ENCODE assay signal across 24 cellular contexts in the genomic region with DNA sequence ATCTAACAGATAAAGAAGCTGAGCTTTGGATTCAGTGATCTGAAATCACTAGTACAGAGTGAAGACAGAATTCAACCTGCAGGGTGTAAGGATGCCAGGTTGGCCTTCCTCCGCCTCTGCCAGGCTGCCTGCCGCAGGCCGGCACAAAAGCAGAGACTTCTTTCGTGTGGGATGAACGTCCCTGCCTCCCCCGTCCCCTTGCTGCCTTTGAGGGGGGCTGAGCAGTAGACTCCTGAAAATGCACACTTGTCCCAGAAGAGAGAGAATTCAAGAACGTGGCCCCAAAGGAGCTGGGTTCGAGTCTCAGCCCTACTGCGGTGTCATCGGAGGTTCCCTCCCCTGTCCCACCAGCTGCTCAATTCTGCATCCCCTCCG.
DNase-seq lines count a peak whose midpoint lies in the region; ATAC-seq, FAIRE-seq and TF ChIP-seq lines count a peak whose summit lies in the region.
"Had no signal": no experiment of that assay in that cellular context is flagged by ENCODE, and none has a peak within 500 bp of the region (broad histone marks: within the 10 kb centered on the region; RNA-seq: fewer than 3 reads in every experiment).

No MANE protein-coding gene starts in this region.

- H3K4me1 Mint-ChIP-seq in activated CD4-positive, alpha-beta T cell treated with anti-CD3 and anti-CD28 coated beads for 36 hours = peaks cover 10% of the 10 kb centered on the region
- peaks cover 21% of the 10 kb centered on the region for H3K4me1 Mint-ChIP-seq in stimulated activated naive CD8-positive, alpha-beta T cell treated with anti-CD3 and anti-CD28 coated beads, Interleukin-15, amount 100 ng/mL, for 72 hours
- H3K4me1 Mint-ChIP-seq: IgD-negative memory B cell had no signal

- POLR2A ChIA-PET in activated CD4-positive, alpha-beta T cell treated with anti-CD3 and anti-CD28 coated beads for 36 hours (lab: Charles Lee) = no interaction called here
- POLR2A ChIA-PET in GM10248 (lab: Yijun Ruan, JAX) = no interaction called here

- TF ChIP-seq CTCF in right atrium auricular region (IDR thresholded peaks at IDR 0.05) = no peak
- no peak for TF ChIP-seq CTCF in esophagus muscularis mucosa (IDR thresholded peaks at IDR 0.05)
- no peak for TF ChIP-seq CTCF in GM10248 (IDR thresholded peaks at IDR 0.05; ENCODE audit: control extremely low read depth, extremely low read depth, low read depth, missing control alignments)

- H3K4me3 ChIP-seq in right atrium auricular region = no peak overlapping the region
- H3K4me3 ChIP-seq in esophagus muscularis mucosa = no peak overlapping the region
- H3K4me3 ChIP-seq: psoas muscle, SK-N-MC, tibial artery had no signal

- peak overlapping the region; percentile 62 for H3K4me3 Mint-ChIP-seq in activated CD4-positive, alpha-beta T cell treated with anti-CD3 and anti-CD28 coated beads for 36 hours
- H3K4me3 Mint-ChIP-seq in stimulated activated naive CD8-positive, alpha-beta T cell treated with anti-CD3 and anti-CD28 coated beads, Interleukin-15, amount 100 ng/mL, for 72 hours = peak overlapping the region; percentile 75 to 79
- H3K4me3 Mint-ChIP-seq: IgD-negative memory B cell; T-helper 1 cell treated with Interleukin-12 subunit alpha and Interleukin-12 subunit beta and Interleukin-4 antibody, amounts not matched to agents 30 μg/mL and 1 μg/mL, for 36 hours had no signal

- no peak overlapping the region for H3K27ac ChIP-seq in right atrium auricular region
- H3K27ac ChIP-seq in esophagus muscularis mucosa (replicated peaks in 1 of 4) = no peak overlapping the region
- H3K27ac ChIP-seq: esophagus squamous epithelium, psoas muscle, RWPE1, SK-N-MC, tibial artery had no signal

- no peak for TF ChIP-seq POLR2A in esophagus muscularis mucosa (IDR thresholded peaks at IDR 0.05; ENCODE audit: low read depth)
- TF ChIP-seq POLR2A in GM12892 (IDR thresholded peaks at IDR 0.05; ENCODE audit: low read depth, low read length) = no peak

- H3K36me3 ChIP-seq in right atrium auricular region (no peaks in the 10 kb centered on the region), esophagus muscularis mucosa (no peaks in the 10 kb centered on the region)
- H3K36me3 ChIP-seq: esophagus squamous epithelium, tibial artery had no signal

- no peak for ATAC-seq in activated CD4-positive, alpha-beta T cell treated with anti-CD3 and anti-CD28 coated beads for 36 hours
- no peak for ATAC-seq in Right ventricle myocardium superior (ENCODE audit: poor library complexity)
- no peak for ATAC-seq in stimulated activated naive CD8-positive, alpha-beta T cell treated with anti-CD3 and anti-CD28 coated beads, Interleukin-15, amount 100 ng/mL, for 72 hours
- ATAC-seq: left colon, psoas muscle had no signal

- no peak for DNase-seq in activated CD4-positive, alpha-beta T cell treated with anti-CD3 and anti-CD28 coated beads for 36 hours
- DNase-seq in activated CD4-positive, alpha-beta T cell treated with anti-CD3 and anti-CD28 coated beads for 4 hours = no peak
- DNase-seq in right atrium auricular region (ENCODE audit: low spot score) (peak; percentile 7), Right ventricle myocardium superior (no peak), esophagus muscularis mucosa (ENCODE audit: extremely low spot score) (peak; percentile 85), GM10248 (ENCODE audit: extremely low spot score) (no peak), GM12892 (ENCODE audit: insufficient read length) (no peak)
- no peak for DNase-seq in stimulated activated naive CD8-positive, alpha-beta T cell treated with anti-CD3 and anti-CD28 coated beads, Interleukin-15, amount 100 ng/mL, for 72 hours
- DNase-seq: 8988T; activated CD4-positive, alpha-beta T cell treated with anti-CD3 and anti-CD28 coated beads, Interleukin-2, amount 50 U/mL, for 1 hour; cortex of kidney; esophagus squamous epithelium; foreskin melanocyte; GOT3; left colon; NCI-H510A; psoas muscle; stimulated activated naive CD4-positive, alpha-beta T cell treated with Interleukin-2 at 50 U/mL for 16 hours had no signal

- FAIRE-seq in GM12892 (lab: Jason Lieb, UNC) = no peak
- FAIRE-seq: GM12891 had no signal

- H3K9me3 Mint-ChIP-seq in activated CD4-positive, alpha-beta T cell treated with anti-CD3 and anti-CD28 coated beads for 36 hours (ENCODE audit: low read depth) = peaks cover 11% of the 10 kb centered on the region
- peaks cover 6 to 12% of the 10 kb centered on the region in 2 donors for H3K9me3 Mint-ChIP-seq in stimulated activated naive CD8-positive, alpha-beta T cell treated with anti-CD3 and anti-CD28 coated beads, Interleukin-15, amount 100 ng/mL, for 72 hours

- H3K27ac Mint-ChIP-seq in activated CD4-positive, alpha-beta T cell treated with anti-CD3 and anti-CD28 coated beads for 36 hours = no peak overlapping the region
- H3K27ac Mint-ChIP-seq in stimulated activated naive CD8-positive, alpha-beta T cell treated with anti-CD3 and anti-CD28 coated beads, Interleukin-15, amount 100 ng/mL, for 72 hours = peak overlapping the region in 1 of 2 donors; percentile 90
- H3K27ac Mint-ChIP-seq: T-helper 1 cell treated with Interleukin-12 subunit alpha and Interleukin-12 subunit beta and Interleukin-4 antibody, amounts not matched to agents 30 μg/mL and 1 μg/mL, for 36 hours had no signal

- intact Hi-C loops in activated CD4-positive, alpha-beta T cell treated with anti-CD3 and anti-CD28 coated beads for 36 hours (cut with DNase I, micrococcal nuclease) = no loop called here
- intact Hi-C loops in Right ventricle myocardium superior (cut with DNase I) (no loop called here), esophagus muscularis mucosa (cut with DNase I) (no loop called here)

- no peaks in the 10 kb centered on the region for H3K4me1 ChIP-seq in right atrium auricular region
- H3K4me1 ChIP-seq in esophagus muscularis mucosa = peaks cover 0 to 7% (median 0%) of the 10 kb centered on the region in 4 donors
- H3K4me1 ChIP-seq: psoas muscle, tibial artery had no signal

- H3K9me3 ChIP-seq in right atrium auricular region (peaks cover 0 to 19% of the 10 kb centered on the region in 2 donors), esophagus muscularis mucosa (peaks cover 0 to 12% (median 2%) of the 10 kb centered on the region in 4 donors)
- H3K9me3 ChIP-seq: esophagus squamous epithelium, psoas muscle had no signal

- peaks cover 0 to 4% of the 10 kb centered on the region in 2 donors for H3K27me3 ChIP-seq in right atrium auricular region
- H3K27me3 ChIP-seq in esophagus muscularis mucosa = peaks cover 0 to 45% (median 6%) of the 10 kb centered on the region in 4 donors

- 55% methylated on average over 8 of the region's 11 CpGs for WGBS in esophagus muscularis mucosa

- peaks cover 2% of the 10 kb centered on the region for H3K27me3 Mint-ChIP-seq in activated CD4-positive, alpha-beta T cell treated with anti-CD3 and anti-CD28 coated beads for 36 hours
- H3K27me3 Mint-ChIP-seq in stimulated activated naive CD8-positive, alpha-beta T cell treated with anti-CD3 and anti-CD28 coated beads, Interleukin-15, amount 100 ng/mL, for 72 hours = peaks cover 11% of the 10 kb centered on the region

- CTCF ChIA-PET in activated CD4-positive, alpha-beta T cell treated with anti-CD3 and anti-CD28 coated beads for 36 hours (lab: Charles Lee) = no interaction called here
- CTCF ChIA-PET in GM10248 (lab: Yijun Ruan, JAX) = no interaction called here

- H3K36me3 Mint-ChIP-seq in activated CD4-positive, alpha-beta T cell treated with anti-CD3 and anti-CD28 coated beads for 36 hours (ENCODE audit: low read depth) = peaks cover 7% of the 10 kb centered on the region
- H3K36me3 Mint-ChIP-seq: IgD-negative memory B cell had no signal

- no peak for TF ChIP-seq EP300 in esophagus muscularis mucosa (IDR thresholded peaks at IDR 0.05)

Comparison
In these comparisons a context has a peak if more than half of its experiments do, and no peak if none do; other contexts are left out.
1. DNase-seq: peak in right atrium auricular region (single experiment) and esophagus muscularis mucosa (single experiment); none in activated CD4-positive, alpha-beta T cell treated with anti-CD3 and anti-CD28 coated beads for 36 hours (single experiment), activated CD4-positive, alpha-beta T cell treated with anti-CD3 and anti-CD28 coated beads for 4 hours (0 of 2), Right ventricle myocardium superior (single experiment), stimulated activated naive CD8-positive, alpha-beta T cell treated with anti-CD3 and anti-CD28 coated beads, Interleukin-15, amount 100 ng/mL, for 72 hours (0 of 2), GM10248 (single experiment) and GM12892 (single experiment).